20 cellular contexts compared by ENCODE assay signal in genomic region chr11:75324740-75325139, GRCh38. TPM values are rescaled to one million over a fixed set of nuclear protein-coding genes. Genes with fewer than 3 reads are reported as not detected.
DNase-seq lines count a peak whose midpoint lies in the region; ATAC-seq, FAIRE-seq and TF ChIP-seq lines count a peak whose summit lies in the region.
"Had no signal": no experiment of that assay in that cellular context is flagged by ENCODE, and none has a peak within 500 bp of the region (broad histone marks: within the 10 kb centered on the region; RNA-seq: fewer than 3 reads in every experiment).

No MANE protein-coding gene starts in this region.

- DNase-seq in left ventricle myocardium inferior (no peak), cardiac septum (ENCODE audit: low spot score) (no peak), endodermal cell (no peak), nephron progenitor cell (no peak), DMS79 treated with DMSO at 0.1 percent for 48 hours (lab: John Stamatoyannopoulos, UW) (no peak), GM12892 (ENCODE audit: insufficient read length) (no peak)
- DNase-seq: activated CD4-positive, alpha-beta T cell treated with anti-CD3 and anti-CD28 coated beads for 36 hours; activated CD8-positive, alpha-beta memory T cell treated with anti-CD3 and anti-CD28 coated beads, Interleukin-2, amount 50 U/mL, for 4 hours; activated gamma-delta T cell; CD4-positive, CD25-positive, alpha-beta regulatory T cell; erythroblast; KBM-7; left ventricle myocardium superior; MV-4-11; NCI-H187 treated with DMSO at 0.1 percent for 48 hours; RPMI8226 had no signal

- peaks cover 28% of the 10 kb centered on the region for H3K36me3 Mint-ChIP-seq in endodermal cell (ENCODE audit: low read depth)
- no peaks in the 10 kb centered on the region for H3K36me3 Mint-ChIP-seq in nephron progenitor cell (ENCODE audit: low read depth)

- TF ChIP-seq CTCF in left ventricle myocardium inferior (IDR thresholded peaks at IDR 0.05; ENCODE audit: borderline replicate concordance) = no peak
- no peak for TF ChIP-seq CTCF in endodermal cell (conservative IDR thresholded peaks at IDR 0.05)
- TF ChIP-seq CTCF in nephron progenitor cell (IDR thresholded peaks at IDR 0.05) = no peak

- H3K27me3 ChIP-seq in left ventricle myocardium inferior (ENCODE audit: low read depth) (no peaks in the 10 kb centered on the region), endodermal cell (ENCODE audit: control insufficient read depth, insufficient read depth, low read length, poor library complexity, severe bottlenecking) (no peaks in the 10 kb centered on the region)

- WGBS in endodermal cell (ENCODE audit: insufficient coverage in 1 of 2, insufficient read length in 1 of 2), 2 experiments = 50 to 66% methylated on average over 2 to 4 of the region's 4 CpGs

- H3K4me1 Mint-ChIP-seq in endodermal cell (peaks cover 69% of the 10 kb centered on the region), nephron progenitor cell (peaks cover 26% of the 10 kb centered on the region)

- no peak overlapping the region for H3K9ac ChIP-seq in endodermal cell (ENCODE audit: extremely low read depth, low read length, poor library complexity, severe bottlenecking)

- H3K9me3 Mint-ChIP-seq in endodermal cell (no peaks in the 10 kb centered on the region), nephron progenitor cell (no peaks in the 10 kb centered on the region)
- H3K9me3 Mint-ChIP-seq: CD4-positive, CD25-positive, alpha-beta regulatory T cell; dendritic cell treated with granulocyte-macrophage colony-stimulating factor and Interleukin-4, amounts not matched to agents 40 ng/mL and 50 ng/mL, for 4 days had no signal

- H3K27ac Mint-ChIP-seq in endodermal cell = peak overlapping the region; percentile 94
- peak overlapping the region; percentile 66 for H3K27ac Mint-ChIP-seq in nephron progenitor cell
- H3K27ac Mint-ChIP-seq: dendritic cell treated with granulocyte-macrophage colony-stimulating factor and Interleukin-4, amounts not matched to agents 40 ng/mL and 50 ng/mL, for 4 days had no signal

- H3K9me3 ChIP-seq in left ventricle myocardium inferior (replicated peaks) (no peaks in the 10 kb centered on the region), endodermal cell (ENCODE audit: control insufficient read depth, low read length) (no peaks in the 10 kb centered on the region)

- H3K27ac ChIP-seq in left ventricle myocardium inferior (replicated peaks) (peak overlapping the region; percentile 73), endodermal cell (ENCODE audit: low read depth, low read length) (no peak overlapping the region)

- H3K27me3 Mint-ChIP-seq in endodermal cell (ENCODE audit: insufficient read depth) (no peaks in the 10 kb centered on the region), nephron progenitor cell (ENCODE audit: low read depth, poor library complexity) (peaks cover 3% of the 10 kb centered on the region)
- H3K27me3 Mint-ChIP-seq: activated CD4-positive, alpha-beta T cell treated with anti-CD3 and anti-CD28 coated beads for 36 hours; CD4-positive, CD25-positive, alpha-beta regulatory T cell; dendritic cell treated with granulocyte-macrophage colony-stimulating factor and Interleukin-4, amounts not matched to agents 40 ng/mL and 50 ng/mL, for 4 days had no signal

- H3K4me3 ChIP-seq in left ventricle myocardium inferior (no peak overlapping the region), endodermal cell (ENCODE audit: low read length) (no peak overlapping the region)

- FAIRE-seq in GM12892 (lab: Jason Lieb, UNC) = no peak
- FAIRE-seq: GM18507 had no signal

- H3K4me3 Mint-ChIP-seq in endodermal cell (no peak overlapping the region), nephron progenitor cell (no peak overlapping the region)
- H3K4me3 Mint-ChIP-seq: activated CD4-positive, alpha-beta T cell treated with anti-CD3 and anti-CD28 coated beads for 36 hours; CD4-positive, CD25-positive, alpha-beta regulatory T cell; dendritic cell treated with granulocyte-macrophage colony-stimulating factor and Interleukin-4, amounts not matched to agents 40 ng/mL and 50 ng/mL, for 4 days had no signal

- TF ChIP-seq POLR2A in GM12892 (IDR thresholded peaks at IDR 0.05; ENCODE audit: low read depth, low read length) = no peak

- intact Hi-C loops in left ventricle myocardium inferior (cut with micrococcal nuclease) (loop anchor here (5.0 kb wide), 1 partner anchor 63 kb away; no protein-coding TSS in a partner anchor), cardiac septum (cut with DNase I) (no loop called here)

- H3K36me3 ChIP-seq in left ventricle myocardium inferior = peaks cover 3% of the 10 kb centered on the region
- peaks cover 48% of the 10 kb centered on the region for H3K36me3 ChIP-seq in endodermal cell (ENCODE audit: control insufficient read depth, insufficient read depth, low read length)

- no peak for ATAC-seq in GM21576 (IDR thresholded peaks at IDR 0.05; ENCODE audit: unreplicated experiment)
- no peak for ATAC-seq in GM21528 (IDR thresholded peaks at IDR 0.05; ENCODE audit: low FRiP score, unreplicated experiment)
- ATAC-seq: activated CD4-positive, alpha-beta T cell treated with anti-CD3 and anti-CD28 coated beads for 36 hours; left ventricle myocardium superior had no signal

- H3K4me1 ChIP-seq in left ventricle myocardium inferior (peaks cover 66% of the 10 kb centered on the region), endodermal cell (ENCODE audit: control insufficient read depth, insufficient read depth, low read length) (peaks cover 15% of the 10 kb centered on the region)

RNA-seq across cellular contexts. Expression of gene ARRB1, which starts 26.7 kb away (rescaled TPM):
- total RNA-seq in left ventricle myocardium inferior = 25.9 TPM
- 21.4 TPM for total RNA-seq in cardiac septum
- total RNA-seq in endodermal cell = 100 to 1,000 TPM in 1 of 2 donors, 10 to 100 TPM in 1; 41.7 to 128 TPM
- 19.7 TPM for polyA plus RNA-seq in endodermal cell (2013, experiment 1 of 2)
- 23.1 TPM for polyA plus RNA-seq in endodermal cell (2013, experiment 2 of 2)
- polyA plus RNA-seq in GM12892 (2012; ENCODE audit: missing spikeins) = 2.1 TPM
